1 cellular context compared by ENCODE assay signal in the genomic region with DNA sequence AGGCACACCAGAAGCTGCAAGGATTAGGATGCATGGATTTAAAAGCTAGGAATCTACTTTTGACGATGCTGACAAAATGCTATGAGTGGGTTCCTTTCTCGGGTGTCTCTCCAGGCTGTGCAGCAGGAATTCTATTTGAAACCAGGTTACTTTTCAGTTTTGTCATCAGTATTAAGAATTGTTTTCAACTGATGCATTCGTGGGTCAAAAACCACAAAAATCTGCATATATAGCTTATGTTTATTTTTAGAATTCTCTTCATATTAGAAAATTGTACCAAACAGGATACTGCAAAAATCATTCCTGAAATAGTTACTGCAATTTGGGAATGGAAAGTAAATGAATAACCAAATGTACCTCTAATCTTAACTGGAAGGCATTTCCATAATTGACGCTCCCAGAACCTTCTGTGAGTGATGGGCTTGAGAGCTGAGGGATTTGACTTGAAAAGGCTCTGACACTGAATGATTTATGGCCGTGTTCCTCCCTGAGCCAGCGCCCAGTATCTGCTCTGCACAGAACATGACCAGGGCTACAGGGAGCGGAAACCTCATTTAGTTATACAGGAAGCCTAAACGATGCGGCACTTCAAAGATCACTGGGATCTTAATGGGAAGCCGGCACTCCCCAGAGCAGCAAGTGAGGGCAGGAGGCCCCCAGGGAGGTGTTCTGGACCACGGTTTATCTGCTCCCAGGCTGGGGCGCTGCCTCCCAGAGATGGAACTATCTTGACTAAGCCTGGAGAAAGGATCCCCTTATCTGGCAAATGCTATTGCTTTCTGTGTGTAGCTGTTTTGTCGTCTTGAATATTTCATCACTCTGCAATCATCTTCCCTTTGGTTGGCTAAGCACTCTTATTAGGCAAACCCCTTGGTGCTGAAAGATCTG.
TF ChIP-seq lines count a peak whose summit lies in the region.

No MANE protein-coding gene starts in this region.

TF ChIP-seq in K562, 482 proteins besides CTCF, POLR2A, EP300 and RAD21 (continued from another document and continues in another):
- TF ChIP-seq, protein P1, sequence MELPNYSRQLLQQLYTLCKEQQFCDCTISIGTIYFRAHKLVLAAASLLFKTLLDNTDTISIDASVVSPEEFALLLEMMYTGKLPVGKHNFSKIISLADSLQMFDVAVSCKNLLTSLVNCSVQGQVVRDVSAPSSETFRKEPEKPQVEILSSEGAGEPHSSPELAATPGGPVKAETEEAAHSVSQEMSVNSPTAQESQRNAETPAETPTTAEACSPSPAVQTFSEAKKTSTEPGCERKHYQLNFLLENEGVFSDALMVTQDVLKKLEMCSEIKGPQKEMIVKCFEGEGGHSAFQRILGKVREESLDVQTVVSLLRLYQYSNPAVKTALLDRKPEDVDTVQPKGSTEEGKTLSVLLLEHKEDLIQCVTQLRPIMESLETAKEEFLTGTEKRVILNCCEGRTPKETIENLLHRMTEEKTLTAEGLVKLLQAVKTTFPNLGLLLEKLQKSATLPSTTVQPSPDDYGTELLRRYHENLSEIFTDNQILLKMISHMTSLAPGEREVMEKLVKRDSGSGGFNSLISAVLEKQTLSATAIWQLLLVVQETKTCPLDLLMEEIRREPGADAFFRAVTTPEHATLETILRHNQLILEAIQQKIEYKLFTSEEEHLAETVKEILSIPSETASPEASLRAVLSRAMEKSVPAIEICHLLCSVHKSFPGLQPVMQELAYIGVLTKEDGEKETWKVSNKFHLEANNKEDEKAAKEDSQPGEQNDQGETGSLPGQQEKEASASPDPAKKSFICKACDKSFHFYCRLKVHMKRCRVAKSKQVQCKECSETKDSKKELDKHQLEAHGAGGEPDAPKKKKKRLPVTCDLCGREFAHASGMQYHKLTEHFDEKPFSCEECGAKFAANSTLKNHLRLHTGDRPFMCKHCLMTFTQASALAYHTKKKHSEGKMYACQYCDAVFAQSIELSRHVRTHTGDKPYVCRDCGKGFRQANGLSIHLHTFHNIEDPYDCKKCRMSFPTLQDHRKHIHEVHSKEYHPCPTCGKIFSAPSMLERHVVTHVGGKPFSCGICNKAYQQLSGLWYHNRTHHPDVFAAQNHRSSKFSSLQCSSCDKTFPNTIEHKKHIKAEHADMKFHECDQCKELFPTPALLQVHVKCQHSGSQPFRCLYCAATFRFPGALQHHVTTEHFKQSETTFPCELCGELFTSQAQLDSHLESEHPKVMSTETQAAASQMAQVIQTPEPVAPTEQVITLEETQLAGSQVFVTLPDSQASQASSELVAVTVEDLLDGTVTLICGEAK (IDR thresholded peaks at IDR 0.05) = no peak
- TF ChIP-seq, protein P1 (CRISPR knock-in tag; IDR thresholded peaks at IDR 0.05) = no peak
- peak; percentile 93 for TF ChIP-seq TEAD4 (IDR thresholded peaks at IDR 0.05; ENCODE audit: low read length)
- no peak for TF ChIP-seq TEAD4 (CRISPR knock-in tag; IDR thresholded peaks at IDR 0.05; ENCODE audit: borderline replicate concordance)
- TF ChIP-seq, protein P2, sequence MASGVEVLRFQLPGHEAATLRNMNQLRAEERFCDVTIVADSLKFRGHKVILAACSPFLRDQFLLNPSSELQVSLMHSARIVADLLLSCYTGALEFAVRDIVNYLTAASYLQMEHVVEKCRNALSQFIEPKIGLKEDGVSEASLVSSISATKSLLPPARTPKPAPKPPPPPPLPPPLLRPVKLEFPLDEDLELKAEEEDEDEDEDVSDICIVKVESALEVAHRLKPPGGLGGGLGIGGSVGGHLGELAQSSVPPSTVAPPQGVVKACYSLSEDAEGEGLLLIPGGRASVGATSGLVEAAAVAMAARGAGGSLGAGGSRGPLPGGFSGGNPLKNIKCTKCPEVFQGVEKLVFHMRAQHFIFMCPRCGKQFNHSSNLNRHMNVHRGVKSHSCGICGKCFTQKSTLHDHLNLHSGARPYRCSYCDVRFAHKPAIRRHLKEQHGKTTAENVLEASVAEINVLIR (CRISPR knock-in tag; IDR thresholded peaks at IDR 0.05) = no peak
- no peak for TF ChIP-seq NFIX (CRISPR knock-in tag; IDR thresholded peaks at IDR 0.05; ENCODE audit: low read depth)
- TF ChIP-seq CREM (IDR thresholded peaks at IDR 0.05; ENCODE audit: low read depth) = no peak; the same call in 1 of the 2 replicates
- no peak for TF ChIP-seq ARID2 (IDR thresholded peaks at IDR 0.05)
- TF ChIP-seq, protein P3, sequence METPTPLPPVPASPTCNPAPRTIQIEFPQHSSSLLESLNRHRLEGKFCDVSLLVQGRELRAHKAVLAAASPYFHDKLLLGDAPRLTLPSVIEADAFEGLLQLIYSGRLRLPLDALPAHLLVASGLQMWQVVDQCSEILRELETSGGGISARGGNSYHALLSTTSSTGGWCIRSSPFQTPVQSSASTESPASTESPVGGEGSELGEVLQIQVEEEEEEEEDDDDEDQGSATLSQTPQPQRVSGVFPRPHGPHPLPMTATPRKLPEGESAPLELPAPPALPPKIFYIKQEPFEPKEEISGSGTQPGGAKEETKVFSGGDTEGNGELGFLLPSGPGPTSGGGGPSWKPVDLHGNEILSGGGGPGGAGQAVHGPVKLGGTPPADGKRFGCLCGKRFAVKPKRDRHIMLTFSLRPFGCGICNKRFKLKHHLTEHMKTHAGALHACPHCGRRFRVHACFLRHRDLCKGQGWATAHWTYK (CRISPR knock-in tag; IDR thresholded peaks at IDR 0.05) = no peak
- TF ChIP-seq PURB (CRISPR knock-in tag; IDR thresholded peaks at IDR 0.05; ENCODE audit: low read depth) = no peak
- TF ChIP-seq, protein P4, sequence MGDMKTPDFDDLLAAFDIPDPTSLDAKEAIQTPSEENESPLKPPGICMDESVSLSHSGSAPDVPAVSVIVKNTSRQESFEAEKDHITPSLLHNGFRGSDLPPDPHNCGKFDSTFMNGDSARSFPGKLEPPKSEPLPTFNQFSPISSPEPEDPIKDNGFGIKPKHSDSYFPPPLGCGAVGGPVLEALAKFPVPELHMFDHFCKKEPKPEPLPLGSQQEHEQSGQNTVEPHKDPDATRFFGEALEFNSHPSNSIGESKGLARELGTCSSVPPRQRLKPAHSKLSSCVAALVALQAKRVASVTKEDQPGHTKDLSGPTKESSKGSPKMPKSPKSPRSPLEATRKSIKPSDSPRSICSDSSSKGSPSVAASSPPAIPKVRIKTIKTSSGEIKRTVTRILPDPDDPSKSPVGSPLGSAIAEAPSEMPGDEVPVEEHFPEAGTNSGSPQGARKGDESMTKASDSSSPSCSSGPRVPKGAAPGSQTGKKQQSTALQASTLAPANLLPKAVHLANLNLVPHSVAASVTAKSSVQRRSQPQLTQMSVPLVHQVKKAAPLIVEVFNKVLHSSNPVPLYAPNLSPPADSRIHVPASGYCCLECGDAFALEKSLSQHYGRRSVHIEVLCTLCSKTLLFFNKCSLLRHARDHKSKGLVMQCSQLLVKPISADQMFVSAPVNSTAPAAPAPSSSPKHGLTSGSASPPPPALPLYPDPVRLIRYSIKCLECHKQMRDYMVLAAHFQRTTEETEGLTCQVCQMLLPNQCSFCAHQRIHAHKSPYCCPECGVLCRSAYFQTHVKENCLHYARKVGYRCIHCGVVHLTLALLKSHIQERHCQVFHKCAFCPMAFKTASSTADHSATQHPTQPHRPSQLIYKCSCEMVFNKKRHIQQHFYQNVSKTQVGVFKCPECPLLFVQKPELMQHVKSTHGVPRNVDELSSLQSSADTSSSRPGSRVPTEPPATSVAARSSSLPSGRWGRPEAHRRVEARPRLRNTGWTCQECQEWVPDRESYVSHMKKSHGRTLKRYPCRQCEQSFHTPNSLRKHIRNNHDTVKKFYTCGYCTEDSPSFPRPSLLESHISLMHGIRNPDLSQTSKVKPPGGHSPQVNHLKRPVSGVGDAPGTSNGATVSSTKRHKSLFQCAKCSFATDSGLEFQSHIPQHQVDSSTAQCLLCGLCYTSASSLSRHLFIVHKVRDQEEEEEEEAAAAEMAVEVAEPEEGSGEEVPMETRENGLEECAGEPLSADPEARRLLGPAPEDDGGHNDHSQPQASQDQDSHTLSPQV (IDR thresholded peaks at IDR 0.05) = no peak
- TF ChIP-seq MED1 (CRISPR knock-in tag; IDR thresholded peaks at IDR 0.05; ENCODE audit: borderline replicate concordance) = no peak
- peak; percentile 72; the same call in 1 of the 2 replicates for TF ChIP-seq ZNF431 (CRISPR knock-in tag; IDR thresholded peaks at IDR 0.05)
- no peak for TF ChIP-seq CREBBP (IDR thresholded peaks at IDR 0.05; ENCODE audit: low read depth, low read length)
- no peak for TF ChIP-seq TOE1 (IDR thresholded peaks at IDR 0.05; ENCODE audit: borderline replicate concordance)
- no peak for TF ChIP-seq TOE1 (CRISPR knock-in tag; IDR thresholded peaks at IDR 0.05; ENCODE audit: borderline replicate concordance, low read depth)
- TF ChIP-seq MCM3 (IDR thresholded peaks at IDR 0.05) = no peak
- TF ChIP-seq KDM1A (IDR thresholded peaks at IDR 0.05) = peak; percentile 77 to 87
- TF ChIP-seq, protein P5, sequence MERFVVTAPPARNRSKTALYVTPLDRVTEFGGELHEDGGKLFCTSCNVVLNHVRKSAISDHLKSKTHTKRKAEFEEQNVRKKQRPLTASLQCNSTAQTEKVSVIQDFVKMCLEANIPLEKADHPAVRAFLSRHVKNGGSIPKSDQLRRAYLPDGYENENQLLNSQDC (CRISPR knock-in tag; IDR thresholded peaks at IDR 0.05) = no peak
- peak in 1 of 2 experiments; percentile 89; a peak in 3 of 4 replicates for TF ChIP-seq RCOR1 (IDR thresholded peaks at IDR 0.05; ENCODE audit: borderline replicate concordance in 1 of 2, low read depth in 2 of 2, low read length in 2 of 2)
- TF ChIP-seq, protein P6, sequence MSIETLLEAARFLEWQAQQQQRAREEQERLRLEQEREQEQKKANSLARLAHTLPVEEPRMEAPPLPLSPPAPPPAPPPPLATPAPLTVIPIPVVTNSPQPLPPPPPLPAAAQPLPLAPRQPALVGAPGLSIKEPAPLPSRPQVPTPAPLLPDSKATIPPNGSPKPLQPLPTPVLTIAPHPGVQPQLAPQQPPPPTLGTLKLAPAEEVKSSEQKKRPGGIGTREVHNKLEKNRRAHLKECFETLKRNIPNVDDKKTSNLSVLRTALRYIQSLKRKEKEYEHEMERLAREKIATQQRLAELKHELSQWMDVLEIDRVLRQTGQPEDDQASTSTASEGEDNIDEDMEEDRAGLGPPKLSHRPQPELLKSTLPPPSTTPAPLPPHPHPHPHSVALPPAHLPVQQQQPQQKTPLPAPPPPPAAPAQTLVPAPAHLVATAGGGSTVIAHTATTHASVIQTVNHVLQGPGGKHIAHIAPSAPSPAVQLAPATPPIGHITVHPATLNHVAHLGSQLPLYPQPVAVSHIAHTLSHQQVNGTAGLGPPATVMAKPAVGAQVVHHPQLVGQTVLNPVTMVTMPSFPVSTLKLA (conservative IDR thresholded peaks at IDR 0.05) = 0 out of 4 replicates have a peak, but pooled peaks of 1 of the 2 experiments have one; percentile 20
- no peak for TF ChIP-seq ZNF224 (CRISPR knock-in tag; IDR thresholded peaks at IDR 0.05)
- TF ChIP-seq SMAD2 (IDR thresholded peaks at IDR 0.05; ENCODE audit: low read depth, low read length) = no peak
- no peak for TF ChIP-seq PRMT5 (CRISPR knock-in tag; IDR thresholded peaks at IDR 0.05)
- TF ChIP-seq, protein P7, sequence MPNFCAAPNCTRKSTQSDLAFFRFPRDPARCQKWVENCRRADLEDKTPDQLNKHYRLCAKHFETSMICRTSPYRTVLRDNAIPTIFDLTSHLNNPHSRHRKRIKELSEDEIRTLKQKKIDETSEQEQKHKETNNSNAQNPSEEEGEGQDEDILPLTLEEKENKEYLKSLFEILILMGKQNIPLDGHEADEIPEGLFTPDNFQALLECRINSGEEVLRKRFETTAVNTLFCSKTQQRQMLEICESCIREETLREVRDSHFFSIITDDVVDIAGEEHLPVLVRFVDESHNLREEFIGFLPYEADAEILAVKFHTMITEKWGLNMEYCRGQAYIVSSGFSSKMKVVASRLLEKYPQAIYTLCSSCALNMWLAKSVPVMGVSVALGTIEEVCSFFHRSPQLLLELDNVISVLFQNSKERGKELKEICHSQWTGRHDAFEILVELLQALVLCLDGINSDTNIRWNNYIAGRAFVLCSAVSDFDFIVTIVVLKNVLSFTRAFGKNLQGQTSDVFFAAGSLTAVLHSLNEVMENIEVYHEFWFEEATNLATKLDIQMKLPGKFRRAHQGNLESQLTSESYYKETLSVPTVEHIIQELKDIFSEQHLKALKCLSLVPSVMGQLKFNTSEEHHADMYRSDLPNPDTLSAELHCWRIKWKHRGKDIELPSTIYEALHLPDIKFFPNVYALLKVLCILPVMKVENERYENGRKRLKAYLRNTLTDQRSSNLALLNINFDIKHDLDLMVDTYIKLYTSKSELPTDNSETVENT (CRISPR knock-in tag; IDR thresholded peaks at IDR 0.05) = no peak
- TF ChIP-seq, protein P8, sequence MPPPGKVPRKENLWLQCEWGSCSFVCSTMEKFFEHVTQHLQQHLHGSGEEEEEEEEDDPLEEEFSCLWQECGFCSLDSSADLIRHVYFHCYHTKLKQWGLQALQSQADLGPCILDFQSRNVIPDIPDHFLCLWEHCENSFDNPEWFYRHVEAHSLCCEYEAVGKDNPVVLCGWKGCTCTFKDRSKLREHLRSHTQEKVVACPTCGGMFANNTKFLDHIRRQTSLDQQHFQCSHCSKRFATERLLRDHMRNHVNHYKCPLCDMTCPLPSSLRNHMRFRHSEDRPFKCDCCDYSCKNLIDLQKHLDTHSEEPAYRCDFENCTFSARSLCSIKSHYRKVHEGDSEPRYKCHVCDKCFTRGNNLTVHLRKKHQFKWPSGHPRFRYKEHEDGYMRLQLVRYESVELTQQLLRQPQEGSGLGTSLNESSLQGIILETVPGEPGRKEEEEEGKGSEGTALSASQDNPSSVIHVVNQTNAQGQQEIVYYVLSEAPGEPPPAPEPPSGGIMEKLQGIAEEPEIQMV (tag; conservative IDR thresholded peaks at IDR 0.05; ENCODE audit: low read depth) = no peak
